ENCODE assay signal across 32 cellular contexts in the genomic region with DNA sequence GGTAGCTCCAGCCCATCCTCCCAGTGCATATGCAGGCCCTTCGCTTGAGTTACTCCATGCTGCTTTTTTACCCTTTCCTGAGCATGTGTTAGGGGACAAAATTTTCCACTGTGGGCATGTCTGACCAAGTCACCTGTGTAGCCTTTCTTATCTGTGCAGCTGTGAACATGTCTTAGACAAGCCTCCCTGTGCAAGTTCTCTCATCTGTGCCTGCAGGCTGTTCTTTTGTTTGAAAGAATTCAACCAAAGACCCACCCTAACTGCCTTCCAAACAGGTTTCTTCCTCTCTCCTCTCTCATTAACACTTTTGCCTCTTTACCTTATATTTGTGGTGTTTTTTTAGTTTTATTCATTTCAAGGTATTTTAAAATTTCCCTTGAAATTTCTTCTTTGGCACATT.
"Had no signal": no experiment of that assay in that cellular context is flagged by ENCODE, and none has a peak within 500 bp of the region (broad histone marks: within the 10 kb centered on the region; RNA-seq: fewer than 3 reads in every experiment).

No MANE protein-coding gene starts in this region.

- H3K9me3 ChIP-seq: esophagus squamous epithelium had no signal

- H3K36me3 Mint-ChIP-seq: activated CD4-positive, alpha-beta memory T cell treated with anti-CD3 and anti-CD28 coated beads for 36 hours; activated CD8-positive, alpha-beta memory T cell treated with anti-CD3 and anti-CD28 coated beads, Interleukin-2, amount 10 ng/mL, durations not matched to agents 7 days and 5 days; activated naive CD4-positive, alpha-beta T cell treated with anti-CD3 and anti-CD28 coated beads, Interleukin-2, amount 10 ng/mL, durations not matched to agents 7 days and 5 days; activated naive CD4-positive, alpha-beta T cell treated with anti-CD3 and anti-CD28 coated beads, Interleukin-2, amount 50 U/mL, for 72 hours; activated naive CD8-positive, alpha-beta T cell treated with anti-CD3 and anti-CD28 coated beads, Interleukin-2, amount 10 ng/mL, durations not matched to agents 7 days and 5 days; brain had no signal

- H3K9me3 Mint-ChIP-seq: activated CD4-positive, alpha-beta T cell treated with anti-CD3 and anti-CD28 coated beads, Interleukin-2, amount 10 ng/mL, durations not matched to agents 24 days and 14 days; activated naive CD4-positive, alpha-beta T cell treated with anti-CD3 and anti-CD28 coated beads, Interleukin-2, amount 10 ng/mL, durations not matched to agents 7 days and 5 days; activated naive CD4-positive, alpha-beta T cell treated with anti-CD3 and anti-CD28 coated beads, Interleukin-2, amount 50 U/mL, for 72 hours; activated naive CD8-positive, alpha-beta T cell treated with anti-CD3 and anti-CD28 coated beads, Interleukin-2, amount 10 ng/mL, durations not matched to agents 7 days and 5 days; activated T-helper 1 cell treated with anti-CD3 and anti-CD28 coated beads, Interleukin-12 subunit alpha, Interleukin-12 subunit beta, Interleukin-2, Interleukin-4 antibody, amounts not matched to agents 30 ng/mL and 10 ng/mL and 1 ng/mL, durations not matched to agents 14 hours and 24 hours and 36 hours; activated T-helper 2 cell treated with anti-CD3 and anti-CD28 coated beads, Interferon-gamma antibody, Interleukin-2, Interleukin-4, amounts not matched to agents 10 μg/mL and 5 μg/mL and 100 μg/mL, durations not matched to agents 14 hours and 24 hours and 36 hours; effector memory CD8-positive, alpha-beta T cell; T-helper 2 cell treated with Interferon-gamma antibody and Interleukin-4, amounts not matched to agents 5 μg/mL and 100 μg/mL, for 36 hours had no signal

- H3K4me3 ChIP-seq: esophagus squamous epithelium had no signal

- FAIRE-seq: frontal cortex had no signal

- DNase-seq: activated B cell treated with CpG ODN at 0.5 μM for 24 hours; activated CD4-positive, alpha-beta memory T cell treated with anti-CD3 and anti-CD28 coated beads for 36 hours; activated CD4-positive, alpha-beta T cell treated with anti-CD3 and anti-CD28 coated beads, Interleukin-2, amount 10 ng/mL, durations not matched to agents 24 days and 14 days; activated CD8-positive, alpha-beta memory T cell treated with anti-CD3 and anti-CD28 coated beads, Interleukin-2, amount 10 ng/mL, durations not matched to agents 7 days and 5 days; activated CD8-positive, alpha-beta memory T cell treated with anti-CD3 and anti-CD28 coated beads, Interleukin-2, amount 50 U/mL, for 4 hours; activated CD8-positive, alpha-beta T cell treated with anti-CD3 and anti-CD28 coated beads, Interleukin-2, amount 10 ng/mL, durations not matched to agents 7 days and 5 days; activated effector memory CD4-positive, alpha-beta T cell treated with anti-CD3 and anti-CD28 coated beads, Interleukin-2, amount 50 U/mL, for 16 hours; activated naive CD4-positive, alpha-beta T cell treated with anti-CD3 and anti-CD28 coated beads, Interleukin-2, amount 10 ng/mL, durations not matched to agents 7 days and 5 days; activated naive CD8-positive, alpha-beta T cell treated with anti-CD3 and anti-CD28 coated beads, Interleukin-2, amount 10 ng/mL, durations not matched to agents 7 days and 5 days; activated T-cell treated with anti-CD3 and anti-CD28 coated beads, Interleukin-2, amount 50 U/mL, for 1 hour; activated T-cell treated with anti-CD3 and anti-CD28 coated beads, Interleukin-2, amount 50 U/mL, for 48 hours; amniotic stem cell; aorta; caudate nucleus; cortex of kidney; dermis blood vessel endothelial cell; effector CD4-positive, alpha-beta T cell; effector memory CD8-positive, alpha-beta T cell; esophagus squamous epithelium; head of caudate nucleus; hypothalamus; T-helper 1 cell; T-helper 17 cell; T1000; WERI-Rb-1 had no signal

- H3K27ac ChIP-seq: epithelial cell of prostate, esophagus squamous epithelium, WERI-Rb-1 had no signal

- H3K4me1 ChIP-seq: esophagus squamous epithelium had no signal

- H3K4me1 Mint-ChIP-seq: activated B cell treated with CpG ODN at 0.5 μM for 24 hours; activated CD4-positive, alpha-beta T cell treated with anti-CD3 and anti-CD28 coated beads, Interleukin-2, amount 10 ng/mL, durations not matched to agents 24 days and 14 days; activated CD8-positive, alpha-beta memory T cell treated with anti-CD3 and anti-CD28 coated beads, Interleukin-2, amount 10 ng/mL, durations not matched to agents 7 days and 5 days; activated naive CD4-positive, alpha-beta T cell treated with anti-CD3 and anti-CD28 coated beads, Interleukin-2, amount 10 ng/mL, durations not matched to agents 7 days and 5 days; activated naive CD8-positive, alpha-beta T cell treated with anti-CD3 and anti-CD28 coated beads, Interleukin-2, amount 10 ng/mL, durations not matched to agents 7 days and 5 days; brain; T-helper 17 cell had no signal

- H3K27me3 Mint-ChIP-seq: activated B cell treated with CpG ODN at 0.5 μM for 24 hours; activated CD4-positive, alpha-beta memory T cell treated with anti-CD3 and anti-CD28 coated beads for 36 hours; activated CD4-positive, alpha-beta T cell treated with anti-CD3 and anti-CD28 coated beads, Interleukin-2, amount 10 ng/mL, durations not matched to agents 24 days and 14 days; activated CD8-positive, alpha-beta memory T cell treated with anti-CD3 and anti-CD28 coated beads, Interleukin-2, amount 10 ng/mL, durations not matched to agents 7 days and 5 days; activated naive CD4-positive, alpha-beta T cell treated with anti-CD3 and anti-CD28 coated beads, Interleukin-2, amount 10 ng/mL, durations not matched to agents 7 days and 5 days; activated naive CD8-positive, alpha-beta T cell treated with anti-CD3 and anti-CD28 coated beads, Interleukin-2, amount 10 ng/mL, durations not matched to agents 7 days and 5 days; brain; effector memory CD8-positive, alpha-beta T cell; T-helper 17 cell had no signal

- H3K36me3 ChIP-seq: esophagus squamous epithelium, WERI-Rb-1 had no signal

- H3K27ac Mint-ChIP-seq: activated B cell treated with CpG ODN at 0.5 μM for 24 hours; activated CD4-positive, alpha-beta memory T cell treated with anti-CD3 and anti-CD28 coated beads for 36 hours; activated CD4-positive, alpha-beta T cell treated with anti-CD3 and anti-CD28 coated beads, Interleukin-2, amount 10 ng/mL, durations not matched to agents 24 days and 14 days; activated CD8-positive, alpha-beta memory T cell treated with anti-CD3 and anti-CD28 coated beads, Interleukin-2, amount 10 ng/mL, durations not matched to agents 7 days and 5 days; activated CD8-positive, alpha-beta T cell treated with anti-CD3 and anti-CD28 coated beads, Interleukin-2, amount 10 ng/mL, durations not matched to agents 7 days and 5 days; activated naive CD4-positive, alpha-beta T cell treated with anti-CD3 and anti-CD28 coated beads, Interleukin-2, amount 10 ng/mL, durations not matched to agents 7 days and 5 days; activated naive CD4-positive, alpha-beta T cell treated with anti-CD3 and anti-CD28 coated beads, Interleukin-2, amount 50 U/mL, for 72 hours; activated naive CD8-positive, alpha-beta T cell treated with anti-CD3 and anti-CD28 coated beads, Interleukin-2, amount 10 ng/mL, durations not matched to agents 7 days and 5 days; activated T-helper 1 cell treated with anti-CD3 and anti-CD28 coated beads, Interleukin-12 subunit alpha, Interleukin-12 subunit beta, Interleukin-2, Interleukin-4 antibody, amounts not matched to agents 30 ng/mL and 10 ng/mL and 1 ng/mL, durations not matched to agents 14 hours and 24 hours and 36 hours; activated T-helper 2 cell treated with anti-CD3 and anti-CD28 coated beads, Interferon-gamma antibody, Interleukin-2, Interleukin-4, amounts not matched to agents 10 μg/mL and 5 μg/mL and 100 μg/mL, durations not matched to agents 14 hours and 24 hours and 36 hours; brain; effector memory CD8-positive, alpha-beta T cell; T-helper 17 cell; T-helper 2 cell treated with Interferon-gamma antibody and Interleukin-4, amounts not matched to agents 5 μg/mL and 100 μg/mL, for 36 hours had no signal

- H3K4me3 Mint-ChIP-seq: activated B cell treated with CpG ODN at 0.5 μM for 24 hours; activated CD4-positive, alpha-beta memory T cell treated with anti-CD3 and anti-CD28 coated beads for 36 hours; activated CD4-positive, alpha-beta T cell treated with anti-CD3 and anti-CD28 coated beads, Interleukin-2, amount 10 ng/mL, durations not matched to agents 24 days and 14 days; activated CD8-positive, alpha-beta memory T cell treated with anti-CD3 and anti-CD28 coated beads, Interleukin-2, amount 10 ng/mL, durations not matched to agents 7 days and 5 days; activated CD8-positive, alpha-beta T cell treated with anti-CD3 and anti-CD28 coated beads, Interleukin-2, amount 10 ng/mL, durations not matched to agents 7 days and 5 days; activated naive CD4-positive, alpha-beta T cell treated with anti-CD3 and anti-CD28 coated beads, Interleukin-2, amount 10 ng/mL, durations not matched to agents 7 days and 5 days; activated naive CD8-positive, alpha-beta T cell treated with anti-CD3 and anti-CD28 coated beads, Interleukin-2, amount 10 ng/mL, durations not matched to agents 7 days and 5 days; activated T-helper 1 cell treated with anti-CD3 and anti-CD28 coated beads, Interleukin-12 subunit alpha, Interleukin-12 subunit beta, Interleukin-2, Interleukin-4 antibody, amounts not matched to agents 30 ng/mL and 10 ng/mL and 1 ng/mL, durations not matched to agents 14 hours and 24 hours and 36 hours; brain; effector memory CD8-positive, alpha-beta T cell; T-helper 17 cell; T-helper 2 cell treated with Interferon-gamma antibody and Interleukin-4, amounts not matched to agents 5 μg/mL and 100 μg/mL, for 36 hours had no signal

- H3K27me3 ChIP-seq: esophagus squamous epithelium had no signal
